8 cellular contexts compared by ENCODE assay signal in genomic region chr2:54560146-54560881, GRCh38.
DNase-seq lines count a peak whose midpoint lies in the region; ATAC-seq and TF ChIP-seq lines count a peak whose summit lies in the region.

No MANE protein-coding gene starts in this region.

- no peaks in the 10 kb centered on the region for H3K36me3 Mint-ChIP-seq in neural progenitor cell

- H2AFZ ChIP-seq in neural progenitor cell (replicated peaks) = peak overlapping the region; percentile 73

- H3K4me3 ChIP-seq in HUES6 (ENCODE audit: low read depth, low read length) (peak overlapping the region; percentile 82), WI38 (ENCODE audit: low read depth, low read length) (peak overlapping the region; percentile 62), fibroblast of mammary gland (ENCODE audit: control insufficient read depth, low read depth, low read length) (peak overlapping the region; percentile 64), neural progenitor cell (peak overlapping the region; percentile 91)

- H3K4me3 Mint-ChIP-seq in neural progenitor cell = peak overlapping the region; percentile 96

- peak; percentile 40 for ATAC-seq in GM21576 (IDR thresholded peaks at IDR 0.05; ENCODE audit: unreplicated experiment)

- no peaks in the 10 kb centered on the region for H3K9me3 ChIP-seq in HUES6 (ENCODE audit: control insufficient read depth, insufficient read depth, low read depth, low read length)
- H3K9me3 ChIP-seq in neural progenitor cell (ENCODE audit: low read depth) = no peaks in the 10 kb centered on the region

- H3K27ac ChIP-seq in HUES6 (ENCODE audit: low read depth, low read length) (peak overlapping the region; percentile 83), neural progenitor cell (no peak overlapping the region)

- DNase-seq in NCI-H1417 (lab: John Stamatoyannopoulos, UW) (peak in 2 of 3 experiments; percentile 28 to 55), NCI-H1417 treated with DMSO at 0.1 percent for 48 hours (lab: John Stamatoyannopoulos, UW) (no peak), fibroblast of mammary gland (ENCODE audit: low read depth) (peak; percentile 76), neural progenitor cell (ENCODE audit: low spot score) (peak; percentile 21), T1000 (lab: John Stamatoyannopoulos, UW) (no peak)

- peaks cover 2% of the 10 kb centered on the region for H3K27me3 Mint-ChIP-seq in neural progenitor cell (ENCODE audit: insufficient read depth, low read depth)

- H3K4me1 Mint-ChIP-seq in neural progenitor cell = peaks cover 34% of the 10 kb centered on the region

- H3K27me3 ChIP-seq in HUES6 (ENCODE audit: control insufficient read depth, insufficient read depth, low read length) = no peaks in the 10 kb centered on the region
- H3K27me3 ChIP-seq in neural progenitor cell = no peaks in the 10 kb centered on the region

- no peaks in the 10 kb centered on the region for H3K9me3 Mint-ChIP-seq in neural progenitor cell

- peaks cover 33% of the 10 kb centered on the region for H4K20me1 ChIP-seq in neural progenitor cell (ENCODE audit: low read depth)

- peak overlapping the region; percentile 81 for H3K27ac Mint-ChIP-seq in neural progenitor cell

- H3K4me2 ChIP-seq in neural progenitor cell = peak overlapping the region; percentile 88

- H3F3A ChIP-seq in neural progenitor cell (ENCODE audit: low read depth) = peaks cover 31% of the 10 kb centered on the region

- H3K4me1 ChIP-seq in HUES6 (ENCODE audit: control insufficient read depth, insufficient read depth, low read length) = peaks cover 38% of the 10 kb centered on the region
- H3K4me1 ChIP-seq in neural progenitor cell = peaks cover 21% of the 10 kb centered on the region

- peak overlapping the region; percentile 85 for H3K9ac ChIP-seq in HUES6 (ENCODE audit: low read length)
- peak overlapping the region; percentile 31 for H3K9ac ChIP-seq in neural progenitor cell

- H3K79me2 ChIP-seq in neural progenitor cell (ENCODE audit: low read depth) = peaks cover 65% of the 10 kb centered on the region

- TF ChIP-seq CTCF in WI38 (IDR thresholded peaks at IDR 0.05; ENCODE audit: low read depth, low read length) (no peak), fibroblast of mammary gland (conservative IDR thresholded peaks at IDR 0.05; ENCODE audit: control insufficient read depth, insufficient read depth, low read depth, low read length) (peak; percentile 3), neural progenitor cell (IDR thresholded peaks at IDR 0.05) (peak; percentile 6)

- H3K36me3 ChIP-seq in HUES6 (ENCODE audit: control insufficient read depth, insufficient read depth, low read length) = no peaks in the 10 kb centered on the region
- H3K36me3 ChIP-seq in neural progenitor cell = no peaks in the 10 kb centered on the region

Comparison
In these comparisons a context has a peak if more than half of its experiments do, and no peak if none do; other contexts are left out.
1. DNase-seq: peak in NCI-H1417 (2 of 3), fibroblast of mammary gland (single experiment) and neural progenitor cell (single experiment); none in NCI-H1417 treated with DMSO at 0.1 percent for 48 hours (single experiment) and T1000 (single experiment).
2. Peak in every context shown above with its lines, with median percentiles within 50 percentile points of each other: H3K4me3 ChIP-seq.